In genomic region chr19:1361601-1362384, GRCh38 we compare ENCODE assay signal across 1 cellular context.
TF ChIP-seq lines count a peak whose summit lies in the region.

No MANE protein-coding gene starts in this region.

TF ChIP-seq in GM23338, 12 proteins besides CTCF, POLR2A, EP300 and RAD21 (continued from another document):
- no peak for TF ChIP-seq REST (IDR thresholded peaks at IDR 0.05; ENCODE audit: unreplicated experiment)
